Comparison of ENCODE assay signal across 15 cellular contexts in the genomic region with DNA sequence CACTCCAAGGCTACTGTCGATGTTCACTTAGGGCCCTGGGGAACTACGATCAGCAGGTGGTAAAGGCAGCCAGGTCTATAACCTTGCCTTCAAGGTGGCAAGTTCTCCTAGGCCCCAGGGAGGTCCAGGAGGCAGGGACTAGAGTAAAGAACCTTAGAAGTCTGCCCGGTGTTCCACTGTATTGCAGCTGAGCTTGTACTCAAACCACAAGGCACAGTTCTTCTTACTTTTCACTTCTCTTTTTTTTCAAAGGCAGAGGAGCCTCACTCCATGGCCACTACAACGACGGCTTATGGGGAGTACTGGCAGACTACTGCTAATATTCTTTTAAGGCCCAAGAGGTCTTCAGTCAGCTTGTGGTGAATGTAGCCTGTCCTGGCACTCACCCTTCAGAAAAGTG.
DNase-seq lines count a peak whose midpoint lies in the region; ATAC-seq and TF ChIP-seq lines count a peak whose summit lies in the region.
"Had no signal": no experiment of that assay in that cellular context is flagged by ENCODE, and none has a peak within 500 bp of the region (broad histone marks: within the 10 kb centered on the region; RNA-seq: fewer than 3 reads in every experiment).

No MANE protein-coding gene starts in this region.

- H3K4me3 ChIP-seq in heart right ventricle (no peak overlapping the region), hepatocyte (no peak overlapping the region)
- H3K4me3 ChIP-seq: K562 had no signal

- H3K27me3 ChIP-seq in heart right ventricle (peaks cover 0 to 6% (median 0%) of the 10 kb centered on the region in 7 donors), hepatocyte (no peaks in the 10 kb centered on the region)

- no peaks in the 10 kb centered on the region for H3K27me3 Mint-ChIP-seq in T-helper 17 cell
- H3K27me3 Mint-ChIP-seq: naive thymus-derived CD8-positive, alpha-beta T cell had no signal

- no peak overlapping the region for H3K4me3 Mint-ChIP-seq in T-helper 17 cell
- H3K4me3 Mint-ChIP-seq: naive thymus-derived CD8-positive, alpha-beta T cell had no signal

- H3K4me1 Mint-ChIP-seq in T-helper 17 cell, result no peaks in the 10 kb centered on the region

- peaks cover 5% of the 10 kb centered on the region for H3K36me3 Mint-ChIP-seq in T-helper 17 cell (ENCODE audit: low read depth)

- no peak for DNase-seq in T-helper 17 cell
- DNase-seq in heart right ventricle, result no peak
- DNase-seq in hepatocyte (ENCODE audit: low spot score), result no peak
- DNase-seq in NCI-H2107 (lab: John Stamatoyannopoulos, UW), result no peak
- no peak for DNase-seq in cerebellar cortex (ENCODE audit: low spot score)
- DNase-seq: activated naive CD4-positive, alpha-beta T cell treated with Interleukin-2 at 50 U/mL for 16 hours; C1 segment of cervical spinal cord; effector CD8-positive, alpha-beta T cell; hypothalamus; naive thymus-derived CD8-positive, alpha-beta T cell; NCI-H774 had no signal

- TF ChIP-seq CTCF in heart right ventricle (IDR thresholded peaks at IDR 0.05) (no peak), hepatocyte (IDR thresholded peaks at IDR 0.05; ENCODE audit: poor library complexity) (no peak)

- ATAC-seq in GM18858 (IDR thresholded peaks at IDR 0.05; ENCODE audit: unreplicated experiment), result peak; percentile 90
- peak; percentile 99 for ATAC-seq in GM21576 (IDR thresholded peaks at IDR 0.05; ENCODE audit: unreplicated experiment)
- ATAC-seq in HG03354 (IDR thresholded peaks at IDR 0.05; ENCODE audit: poor library complexity, severe bottlenecking, unreplicated experiment), result peak; percentile 94
- peak; percentile 35 for ATAC-seq in T-helper 17 cell
- ATAC-seq in heart right ventricle, result no peak
- ATAC-seq: K562 had no signal

- H3K36me3 ChIP-seq in heart right ventricle (no peaks in the 10 kb centered on the region), hepatocyte (replicated peaks; ENCODE audit: insufficient read depth, low read depth) (no peaks in the 10 kb centered on the region)

- H3K4me1 ChIP-seq in heart right ventricle (peaks cover 0 to 5% (median 0%) of the 10 kb centered on the region in 9 donors), hepatocyte (ENCODE audit: insufficient read depth) (no peaks in the 10 kb centered on the region)

- H3K9me3 ChIP-seq in T-helper 17 cell (ENCODE audit: control insufficient read depth, low read length, poor library complexity, severe bottlenecking) (no peaks in the 10 kb centered on the region), heart right ventricle (peaks cover 0 to 12% (median 0%) of the 10 kb centered on the region in 11 donors), hepatocyte (ENCODE audit: low read depth) (peaks cover 4% of the 10 kb centered on the region)

- H3K4me2 ChIP-seq in hepatocyte, result no peak overlapping the region

- no peak overlapping the region for H2AFZ ChIP-seq in hepatocyte

- H3K27ac ChIP-seq in heart right ventricle (no peak overlapping the region), hepatocyte (no peak overlapping the region)

- H4K20me1 ChIP-seq in hepatocyte (ENCODE audit: insufficient read depth, poor library complexity, severe bottlenecking), result no peaks in the 10 kb centered on the region

- no peaks in the 10 kb centered on the region for H3K79me2 ChIP-seq in hepatocyte

- H3K27ac Mint-ChIP-seq in T-helper 17 cell, result no peak overlapping the region
- H3K27ac Mint-ChIP-seq: naive thymus-derived CD8-positive, alpha-beta T cell had no signal

- intact Hi-C loops in heart right ventricle (cut with DNase I), result no loop called here

- WGBS in heart right ventricle, 2 donors, result 91 to 94% methylated on average over 5 of the region's 5 CpGs
- WGBS in hepatocyte (ENCODE audit: low lambda C conversion rate, missing lambda C conversion rate), result 73% methylated on average over 5 of the region's 5 CpGs

- H3K9me2 ChIP-seq in hepatocyte (replicated peaks; ENCODE audit: insufficient read depth), result no peaks in the 10 kb centered on the region

Comparison
In these comparisons a context has a peak if more than half of its experiments do, and no peak if none do; other contexts are left out.
1. ATAC-seq: peak in GM18858 (single experiment), GM21576 (single experiment), HG03354 (single experiment) and T-helper 17 cell (single experiment); none in heart right ventricle (0 of 8).